In genomic region chr14:76708771-76709170, GRCh38 we compare ENCODE assay signal across 23 cellular contexts. TPM values are rescaled to one million over a fixed set of nuclear protein-coding genes. Genes with fewer than 3 reads are reported as not detected.
A peak's percentile ranks its signal among the peaks of the same experiment; 100 is the strongest.
DNase-seq lines count a peak whose midpoint lies in the region; TF ChIP-seq lines count a peak whose summit lies in the region.
"Had no signal": no experiment of that assay in that cellular context is flagged by ENCODE, and none has a peak within 500 bp of the region (broad histone marks: within the 10 kb centered on the region; RNA-seq: fewer than 3 reads in every experiment).

No MANE protein-coding gene starts in this region.

- H3K4me1 ChIP-seq in adrenal gland (replicated peaks in 1 of 2) (peaks cover 0 to 11% of the 10 kb centered on the region in 2 donors), esophagus squamous epithelium (no peaks in the 10 kb centered on the region)
- H3K4me1 ChIP-seq: BE2C, HAP-1 had no signal

- H3K36me3 ChIP-seq in adrenal gland (replicated peaks in 1 of 2) (no peaks in the 10 kb centered on the region), esophagus squamous epithelium (no peaks in the 10 kb centered on the region)
- H3K36me3 ChIP-seq: BE2C; BLaER1 treated with 17β-estradiol and CSF1 and Interleukin-3, amounts not matched to agents 10 nM and 100 nM; HAP-1 had no signal

- intact Hi-C loops in adrenal gland (cut with DNase I), result no loop called here
- intact Hi-C loops in esophagus squamous epithelium (cut with DNase I), result no loop called here
- intact Hi-C loops in cardiac septum (cut with DNase I), result no loop called here

- TF ChIP-seq POLR2A in adrenal gland (IDR thresholded peaks at IDR 0.05) (peak in 1 of 2 donors; percentile 39), esophagus squamous epithelium (IDR thresholded peaks at IDR 0.05) (no peak)

- peak overlapping the region in 3 of 5 donors; percentile 10 to 49 (median 31) for H3K27ac ChIP-seq in adrenal gland
- no peak overlapping the region for H3K27ac ChIP-seq in esophagus squamous epithelium
- H3K27ac ChIP-seq: A549; BLaER1 treated with 17β-estradiol and CSF1 and Interleukin-3, amounts not matched to agents 10 nM and 100 nM had no signal

- H3K4me1 Mint-ChIP-seq in type B pancreatic cell (ENCODE audit: unreplicated experiment), result peaks cover 12% of the 10 kb centered on the region
- H3K4me1 Mint-ChIP-seq: CD8-positive, alpha-beta memory T cell; GM23338 had no signal

- no peak for TF ChIP-seq CTCF in adrenal gland (IDR thresholded peaks at IDR 0.05)
- no peak for TF ChIP-seq CTCF in type B pancreatic cell (conservative IDR thresholded peaks at IDR 0.05)
- TF ChIP-seq CTCF in esophagus squamous epithelium (IDR thresholded peaks at IDR 0.05), result no peak

- H3K27ac Mint-ChIP-seq in type B pancreatic cell, result no peak overlapping the region
- H3K27ac Mint-ChIP-seq: CD14-positive monocyte; CD4-positive, alpha-beta T cell; CD8-positive, alpha-beta memory T cell; GM23338; HFFc6 had no signal

- H3K36me3 Mint-ChIP-seq in type B pancreatic cell, result no peaks in the 10 kb centered on the region
- H3K36me3 Mint-ChIP-seq: CD14-positive monocyte; CD8-positive, alpha-beta memory T cell had no signal

- H3K27me3 Mint-ChIP-seq in type B pancreatic cell, result peaks cover 9% of the 10 kb centered on the region

- no peaks in the 10 kb centered on the region for H3K27me3 ChIP-seq in adrenal gland
- H3K27me3 ChIP-seq in esophagus squamous epithelium, result peaks cover 0 to under 1% (median 0%) of the 10 kb centered on the region in 4 donors
- H3K27me3 ChIP-seq: BE2C; BLaER1 treated with 17β-estradiol and CSF1 and Interleukin-3, amounts not matched to agents 10 nM and 100 nM had no signal

- peak; percentile 33 for DNase-seq in activated CD8-positive, alpha-beta memory T cell treated with anti-CD3 and anti-CD28 coated beads for 24 hours
- DNase-seq in activated CD8-positive, alpha-beta memory T cell treated with anti-CD3 and anti-CD28 coated beads, Interleukin-2, amount 50 U/mL, for 48 hours, result no peak
- peak; percentile 70 to 92 (median 84) for DNase-seq in adrenal gland
- peak; percentile 4 for DNase-seq in islet precursor cell
- DNase-seq in type B pancreatic cell (ENCODE audit: extremely low spot score, unreplicated experiment), result peak; percentile 22
- DNase-seq in esophagus squamous epithelium (lab: John Stamatoyannopoulos, UW), result no peak
- no peak for DNase-seq in cardiac septum (ENCODE audit: low spot score)
- DNase-seq: 8988T; ACHN; AML-193; BE2C; CD4-positive, alpha-beta T cell; CD8-positive, alpha-beta memory T cell; DMS 273 treated with DMSO at 0.1 percent for 48 hours; DMS53; DMS79 treated with DMSO at 0.1 percent for 48 hours; GF-D8; HFFc6 had no signal

- H3K9me3 Mint-ChIP-seq in type B pancreatic cell, result no peaks in the 10 kb centered on the region
- H3K9me3 Mint-ChIP-seq: CD14-positive monocyte; CD4-positive, alpha-beta T cell; CD8-positive, alpha-beta memory T cell; GM23338; HFFc6 had no signal

- H3K4me3 Mint-ChIP-seq in type B pancreatic cell, result no peak overlapping the region
- H3K4me3 Mint-ChIP-seq: CD14-positive monocyte; CD4-positive, alpha-beta T cell; CD8-positive, alpha-beta memory T cell; GM23338; HFFc6 had no signal

- H3K4me3 ChIP-seq in adrenal gland (no peak overlapping the region), esophagus squamous epithelium (no peak overlapping the region)
- H3K4me3 ChIP-seq: A549; BLaER1 treated with 17β-estradiol and CSF1 and Interleukin-3, amounts not matched to agents 10 nM and 100 nM; GM23338; HAP-1 had no signal

- no peaks in the 10 kb centered on the region for H3K9me3 ChIP-seq in adrenal gland (replicated peaks in 1 of 3)
- no peaks in the 10 kb centered on the region for H3K9me3 ChIP-seq in esophagus squamous epithelium
- H3K9me3 ChIP-seq: A549, BE2C, HAP-1 had no signal

- 38 to 60% (median 48%) methylated on average over 8 of the region's 8 CpGs for WGBS in adrenal gland, 4 donors
- whole genome bisulfite sequencing in esophagus squamous epithelium, 2 donors, result 64 to 73% methylated on average over 6 to 8 of the region's 8 CpGs

RNA-seq across cellular contexts. Expression of gene VASH1, which starts 52.5 kb away (rescaled TPM):
- 10 to 100 TPM; 13.6 to 58.5 (median 27.3) TPM for total RNA-seq in adrenal gland
- polyA plus RNA-seq in adrenal gland, result 10 to 100 TPM; 16.8 to 39.4 (median 21.0) TPM
- total RNA-seq in type B pancreatic cell (ENCODE audit: low replicate concordance), result 4.3 and 28.8 TPM in 2 replicates
- total RNA-seq in esophagus squamous epithelium, result 1 to 10 TPM; 1.3 to 5.7 (median 3.0) TPM
- total RNA-seq in cardiac septum, result 16.4 TPM

Comparison
In these comparisons a context has a peak if more than half of its experiments do, and no peak if none do; other contexts are left out.
1. DNase-seq: peak in activated CD8-positive, alpha-beta memory T cell treated with anti-CD3 and anti-CD28 coated beads for 24 hours (single experiment), adrenal gland (7 of 7), islet precursor cell (single experiment) and type B pancreatic cell (single experiment); none in activated CD8-positive, alpha-beta memory T cell treated with anti-CD3 and anti-CD28 coated beads, Interleukin-2, amount 50 U/mL, for 48 hours (single experiment), esophagus squamous epithelium (single experiment) and cardiac septum (single experiment).
2. H3K27ac ChIP-seq: peak in adrenal gland (3 of 5); none in esophagus squamous epithelium (0 of 4).